Comparison of ENCODE assay signal across 8 cellular contexts in genomic region chr16:9091867-9092281, GRCh38. TPM values are rescaled to one million over a fixed set of nuclear protein-coding genes. Genes with fewer than 3 reads are reported as not detected.
DNase-seq lines count a peak whose midpoint lies in the region; ATAC-seq, FAIRE-seq and TF ChIP-seq lines count a peak whose summit lies in the region.

No MANE protein-coding gene starts in this region.

- DNase-seq in GM06990 (ENCODE audit: extremely low read depth, insufficient read length): peak; percentile 75
- DNase-seq in LNCaP clone FGC (ENCODE audit: low read depth): no peak
- DNase-seq in foreskin keratinocyte: peak in 1 of 2 donors; percentile 35
- peak in 5 of 6 donors; percentile 48 to 87 (median 60) for DNase-seq in pancreas
- DNase-seq in LoVo (ENCODE audit: low spot score): no peak
- DNase-seq in HuH-7.5 (ENCODE audit: low spot score): no peak

- ATAC-seq in GM21737 (IDR thresholded peaks at IDR 0.05; ENCODE audit: unreplicated experiment) (peak; percentile 19), foreskin keratinocyte (peak; percentile 28), pancreas (peak; percentile 1 to 40 (median 8))
- ATAC-seq in activated T-helper 17 cell treated with anti-CD3 and anti-CD28 coated beads, Interleukin-2, amount 50 U/mL, for 72 hours (replicated peaks): peak; percentile 28

- peaks cover 26% of the 10 kb centered on the region for H3K4me1 Mint-ChIP-seq in activated T-helper 17 cell treated with anti-CD3 and anti-CD28 coated beads, Interleukin-2, amount 50 U/mL, for 72 hours

- peak overlapping the region; percentile 79 for H3K4me3 Mint-ChIP-seq in activated T-helper 17 cell treated with anti-CD3 and anti-CD28 coated beads, Interleukin-2, amount 50 U/mL, for 72 hours

- H3K36me3 ChIP-seq in GM06990 (ENCODE audit: control insufficient read depth, insufficient read depth, low read length): no peaks in the 10 kb centered on the region; the same call in none of the 2 replicates
- H3K36me3 ChIP-seq in pancreas: no peaks in the 10 kb centered on the region

- no peak for FAIRE-seq in pancreas (lab: Jason Lieb, UNC)

- no peaks in the 10 kb centered on the region for H3K27me3 Mint-ChIP-seq in activated T-helper 17 cell treated with anti-CD3 and anti-CD28 coated beads, Interleukin-2, amount 50 U/mL, for 72 hours

- TF ChIP-seq CTCF in GM06990 (IDR thresholded peaks at IDR 0.05; ENCODE audit: insufficient read depth, low read length, poor library complexity, severe bottlenecking): no peak
- no peak for TF ChIP-seq CTCF in LNCaP clone FGC (IDR thresholded peaks at IDR 0.05; ENCODE audit: control insufficient read depth, extremely low read depth, insufficient read depth)
- no peak for TF ChIP-seq CTCF in foreskin keratinocyte (conservative IDR thresholded peaks at IDR 0.05)
- no peak for TF ChIP-seq CTCF in pancreas (IDR thresholded peaks at IDR 0.05)

- peaks cover 59% of the 10 kb centered on the region for H3K36me3 Mint-ChIP-seq in activated T-helper 17 cell treated with anti-CD3 and anti-CD28 coated beads, Interleukin-2, amount 50 U/mL, for 72 hours (ENCODE audit: low read depth)

- no peaks in the 10 kb centered on the region for H3K9me3 ChIP-seq in pancreas

- H3K9me3 Mint-ChIP-seq in activated T-helper 17 cell treated with anti-CD3 and anti-CD28 coated beads, Interleukin-2, amount 50 U/mL, for 72 hours: no peaks in the 10 kb centered on the region

- 0% methylated on average over 34 to 51 of the region's 51 CpGs for WGBS in pancreas, 2 donors

- H3K27ac ChIP-seq in foreskin keratinocyte: peak overlapping the region; percentile 88
- H3K27ac ChIP-seq in pancreas: peak overlapping the region; percentile 95 to 98 (median 96)

- H3K27ac Mint-ChIP-seq in activated T-helper 17 cell treated with anti-CD3 and anti-CD28 coated beads, Interleukin-2, amount 50 U/mL, for 72 hours: no peak overlapping the region

- H3K27me3 ChIP-seq in GM06990 (replicated peaks; ENCODE audit: control insufficient read depth, insufficient read depth, low read length): no peaks in the 10 kb centered on the region
- no peaks in the 10 kb centered on the region for H3K27me3 ChIP-seq in foreskin keratinocyte
- H3K27me3 ChIP-seq in pancreas: no peaks in the 10 kb centered on the region

- intact Hi-C loops in pancreas (cut with DNase I): no loop called here

- H3K4me3 ChIP-seq in GM06990 (replicated peaks; ENCODE audit: low read depth, low read length): peak overlapping the region; percentile 95
- H3K4me3 ChIP-seq in LNCaP clone FGC (ENCODE audit: low read depth, low read length): peak overlapping the region; percentile 66
- peak overlapping the region; percentile 60 to 97 (median 86) for H3K4me3 ChIP-seq in pancreas

- peaks cover 25% of the 10 kb centered on the region for H3K4me1 ChIP-seq in foreskin keratinocyte
- peaks cover 18 to 34% (median 29%) of the 10 kb centered on the region in 3 donors for H3K4me1 ChIP-seq in pancreas

RNA-seq across cellular contexts. Expression of gene HAPSTR1, which starts 0.4 kb away (rescaled TPM):
- total RNA-seq in activated T-helper 17 cell treated with anti-CD3 and anti-CD28 coated beads, Interleukin-2, amount 50 U/mL, for 72 hours: 10 to 100 TPM; 46.1 to 58.1 TPM
- total RNA-seq in foreskin keratinocyte: 61.3 and 68.2 TPM in 2 replicates
- 14.3 and 16.4 TPM in 2 replicates for polyA plus RNA-seq in foreskin keratinocyte
- total RNA-seq in pancreas: 10 to 100 TPM; 17.1 to 35.5 (median 23.6) TPM
- polyA plus RNA-seq in pancreas: 10 to 100 TPM in 1 of 2 donors, 1 to 10 TPM in 1; 6.0 to 10.9 TPM

Comparison
In these comparisons a context has a peak if more than half of its experiments do, and no peak if none do; other contexts are left out.
1. DNase-seq: peak in GM06990 (single experiment) and pancreas (5 of 6); none in LNCaP clone FGC (single experiment), LoVo (single experiment) and HuH-7.5 (single experiment).
2. Peak in every context shown above with its lines, with median percentiles within 50 percentile points of each other: H3K4me3 ChIP-seq and ATAC-seq.